Comparison of ENCODE assay signal across 11 cellular contexts in genomic region chr1:26740958-26741357, GRCh38. TPM values are rescaled to one million over a fixed set of nuclear protein-coding genes. Genes with fewer than 3 reads are reported as not detected.
A peak's percentile ranks its signal among the peaks of the same experiment; 100 is the strongest.
DNase-seq lines count a peak whose midpoint lies in the region; ATAC-seq and TF ChIP-seq lines count a peak whose summit lies in the region.
"Had no signal": no experiment of that assay in that cellular context is flagged by ENCODE, and none has a peak within 500 bp of the region (broad histone marks: within the 10 kb centered on the region; RNA-seq: fewer than 3 reads in every experiment).

No MANE protein-coding gene starts in this region.

- H3K36me3 Mint-ChIP-seq in CD14-positive monocyte (peaks cover 47 to 84% of the 10 kb centered on the region in 2 donors), brain (peaks cover 79% of the 10 kb centered on the region)
- peaks cover 3 to 59% (median 4%) of the 10 kb centered on the region in 3 donors for H3K36me3 Mint-ChIP-seq in naive thymus-derived CD8-positive, alpha-beta T cell

- no peak overlapping the region for H3K4me3 Mint-ChIP-seq in CD14-positive monocyte
- no peak overlapping the region for H3K4me3 Mint-ChIP-seq in brain
- peak overlapping the region in 4 of 10 donors; percentile 3 to 60 (median 23) for H3K4me3 Mint-ChIP-seq in naive thymus-derived CD8-positive, alpha-beta T cell

- H3K27me3 ChIP-seq in HL-60 (ENCODE audit: insufficient read depth, poor library complexity, severe bottlenecking): no peaks in the 10 kb centered on the region
- H3K27me3 ChIP-seq: suprapubic skin had no signal

- no peak for DNase-seq in CD14-positive monocyte (ENCODE audit: low spot score)
- DNase-seq in HL-60 (ENCODE audit: low read depth in 1 of 2, low spot score in 1 of 2): no peak
- DNase-seq in naive thymus-derived CD8-positive, alpha-beta T cell: no peak
- DNase-seq: activated CD4-positive, alpha-beta T cell treated with anti-CD3 and anti-CD28 coated beads for 4 hours; NCI-H2029 treated with DMSO at 0.1 percent for 48 hours had no signal

- POLR2A ChIA-PET in naive thymus-derived CD8-positive, alpha-beta T cell (lab: Charles Lee): interaction anchor here (1.1 to 3.8 kb wide), 2 partner anchors 10 to 43 kb away, joined by 3 to 26 read pairs; partner anchors contain the start of gene ARID1A

- 0 out of 2 replicates have a peak overlapping the region, but pooled peaks have one; percentile 15 for H3K27ac ChIP-seq in HL-60 (replicated peaks)
- H3K27ac ChIP-seq: suprapubic skin had no signal

- intact Hi-C loops in CD14-positive monocyte (cut with micrococcal nuclease): loop anchor here in 1 of 2 donors (5.0 kb wide), 2 partner anchors 44 to 46 kb away; partner anchors contain the start of genes ARID1A and PIGV

- no peak for ATAC-seq in naive thymus-derived CD8-positive, alpha-beta T cell
- no peak for ATAC-seq in GM18868 (IDR thresholded peaks at IDR 0.05; ENCODE audit: unreplicated experiment)
- no peak for ATAC-seq in GM19351 (IDR thresholded peaks at IDR 0.05; ENCODE audit: unreplicated experiment)
- no peak for ATAC-seq in HG03565 (IDR thresholded peaks at IDR 0.05; ENCODE audit: unreplicated experiment)
- ATAC-seq: GM12878 had no signal

- no peak for TF ChIP-seq CTCF in CD14-positive monocyte (IDR thresholded peaks at IDR 0.05)
- TF ChIP-seq CTCF in HL-60 (IDR thresholded peaks at IDR 0.05; ENCODE audit: insufficient read depth, low read length): no peak
- no peak for TF ChIP-seq CTCF in brain (conservative IDR thresholded peaks at IDR 0.05)

- no peaks in the 10 kb centered on the region for H3K27me3 Mint-ChIP-seq in CD14-positive monocyte (ENCODE audit: low read depth in 3 of 3)
- H3K27me3 Mint-ChIP-seq in brain: no peaks in the 10 kb centered on the region
- H3K27me3 Mint-ChIP-seq in naive thymus-derived CD8-positive, alpha-beta T cell: no peaks in the 10 kb centered on the region

- H3K9me3 Mint-ChIP-seq in CD14-positive monocyte (peaks cover 0 to 5% (median 0%) of the 10 kb centered on the region in 7 donors), brain (no peaks in the 10 kb centered on the region)
- H3K9me3 Mint-ChIP-seq in naive thymus-derived CD8-positive, alpha-beta T cell: no peaks in the 10 kb centered on the region

- H3K4me3 ChIP-seq in HL-60 (replicated peaks; ENCODE audit: insufficient read depth, low read length): no peak overlapping the region
- H3K4me3 ChIP-seq: GM12878, suprapubic skin had no signal

- peak overlapping the region in 5 of 7 donors; percentile 13 to 81 (median 16) for H3K27ac Mint-ChIP-seq in CD14-positive monocyte
- H3K27ac Mint-ChIP-seq in brain: peak overlapping the region in 3 of 5 experiments; percentile 21 to 68 (median 46)
- H3K27ac Mint-ChIP-seq in naive thymus-derived CD8-positive, alpha-beta T cell: peak overlapping the region; percentile 73 to 94 (median 92)

- H3K4me1 Mint-ChIP-seq in CD14-positive monocyte (peaks cover 55% of the 10 kb centered on the region), brain (peaks cover 13% of the 10 kb centered on the region)
- peaks cover 34 to 86% (median 73%) of the 10 kb centered on the region in 4 donors for H3K4me1 Mint-ChIP-seq in naive thymus-derived CD8-positive, alpha-beta T cell

RNA-seq across cellular contexts. Expression of gene ARID1A, which starts 45.1 kb away (rescaled TPM):
- polyA plus RNA-seq in CD14-positive monocyte: 1 to 10 TPM; 6.6 to 9.5 TPM
- 61.7 TPM for polyA plus RNA-seq in brain (ENCODE audit: insufficient read depth, low read depth, low replicate concordance)
- 100 to 1,000 TPM; 123 TPM for total RNA-seq in naive thymus-derived CD8-positive, alpha-beta T cell
- polyA plus RNA-seq in naive thymus-derived CD8-positive, alpha-beta T cell: 10 to 100 TPM; 21.2 to 32.0 (median 28.9) TPM

RNA-seq across cellular contexts. Expression of gene PIGV, which starts 46.8 kb away (rescaled TPM):
- polyA plus RNA-seq in CD14-positive monocyte (1 to 10 TPM; 8.3 to 9.5 TPM), brain (ENCODE audit: insufficient read depth, low read depth, low replicate concordance) (11.9 TPM)
- 10 to 100 TPM; 25.2 to 27.2 TPM for total RNA-seq in naive thymus-derived CD8-positive, alpha-beta T cell
- 10 to 100 TPM in 1 of 3 donors, 1 to 10 TPM in 2; 8.2 to 14.4 (median 9.6) TPM for polyA plus RNA-seq in naive thymus-derived CD8-positive, alpha-beta T cell

Comparison
In these comparisons a context has a peak if more than half of its experiments do, and no peak if none do; other contexts are left out.
1. H3K27ac Mint-ChIP-seq: peak in every context shown above with its lines; median percentile 92 in naive thymus-derived CD8-positive, alpha-beta T cell; 46 in brain; 16 in CD14-positive monocyte.